ENCODE assay signal across 25 cellular contexts in the genomic region with DNA sequence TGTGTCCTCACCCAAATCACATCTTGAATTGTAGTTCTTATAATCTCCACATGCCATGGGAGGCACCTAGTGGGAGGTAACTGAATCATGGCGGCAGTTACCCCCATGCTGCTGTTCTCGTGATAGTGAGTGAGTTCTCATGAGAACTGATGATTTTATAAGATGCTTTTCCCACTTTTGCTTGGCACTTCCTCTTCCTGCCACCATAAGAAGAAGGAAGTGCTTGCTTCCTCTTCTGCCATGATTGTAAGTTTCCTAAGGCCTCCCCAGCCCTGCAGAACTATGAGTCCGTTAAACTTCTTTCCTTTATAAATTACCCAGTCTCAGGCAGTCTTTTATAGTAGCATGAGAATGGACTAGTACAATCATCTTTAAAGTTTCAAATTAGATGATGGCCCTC.
"Had no signal": no experiment of that assay in that cellular context is flagged by ENCODE, and none has a peak within 500 bp of the region (broad histone marks: within the 10 kb centered on the region; RNA-seq: fewer than 3 reads in every experiment).

No MANE protein-coding gene starts in this region.

- H3K9me3 ChIP-seq: lower lobe of right lung, pancreas, prostate gland, stomach, testis, thyroid gland, transverse colon, upper lobe of left lung, vagina had no signal

- H3K27me3 ChIP-seq: pancreas, stomach, testis, thyroid gland, transverse colon, upper lobe of left lung, vagina had no signal

- DNase-seq: kidney glomerular epithelial cell; left cardiac atrium; lower lobe of right lung; mammary epithelial cell; mesenchymal stem cell; naive thymus-derived CD8-positive, alpha-beta T cell; nucleus accumbens; pancreas; posterior cingulate gyrus; retina; right cardiac atrium; stimulated activated CD4-positive, alpha-beta T cell treated with anti-CD3 and anti-CD28 coated beads, Interleukin-12 subunit alpha, Interleukin-12 subunit beta, amount 100 ng/mL, for 4 hours; stimulated activated CD4-positive, alpha-beta T cell treated with anti-CD3 and anti-CD28 coated beads, Interleukin-15, amount 100 ng/mL, for 24 hours; stimulated activated CD4-positive, alpha-beta T cell treated with anti-CD3 and anti-CD28 coated beads, Interleukin-2, amount 100 ng/mL, for 24 hours; stimulated activated CD4-positive, alpha-beta T cell treated with anti-CD3 and anti-CD28 coated beads, Interleukin-4, amount 100 ng/mL, for 1 hour; stimulated activated naive B cell treated with anti-CD40 and anti-IgM and Interleukin-4, amounts not matched to agents 10 μg/mL and 1 μg/mL and 100 μg/mL, for 72 hours; stimulated activated naive CD8-positive, alpha-beta T cell treated with anti-CD3 and anti-CD28 coated beads, Interleukin-15, Interleukin-2, amounts not matched to agents 100 U/mL and 50 U/mL, for 24 hours; stomach; testis; thyroid gland; transverse colon; upper lobe of left lung had no signal

- H3K27ac ChIP-seq: lower lobe of right lung, pancreas, prostate gland, skin epidermis, stomach, testis, thyroid gland, transverse colon, upper lobe of left lung, vagina had no signal

- H3K4me3 ChIP-seq: lower lobe of right lung, pancreas, prostate gland, skin epidermis, stomach, testis, thyroid gland, transverse colon, upper lobe of left lung, vagina had no signal

- H3K36me3 ChIP-seq: lower lobe of right lung, pancreas, prostate gland, stomach, thyroid gland, transverse colon, upper lobe of left lung, vagina had no signal

- H3K4me1 ChIP-seq: lower lobe of right lung, pancreas, prostate gland, stomach, testis, thyroid gland, transverse colon, upper lobe of left lung, vagina had no signal
